Comparison of ENCODE assay signal across 30 cellular contexts in the genomic region with DNA sequence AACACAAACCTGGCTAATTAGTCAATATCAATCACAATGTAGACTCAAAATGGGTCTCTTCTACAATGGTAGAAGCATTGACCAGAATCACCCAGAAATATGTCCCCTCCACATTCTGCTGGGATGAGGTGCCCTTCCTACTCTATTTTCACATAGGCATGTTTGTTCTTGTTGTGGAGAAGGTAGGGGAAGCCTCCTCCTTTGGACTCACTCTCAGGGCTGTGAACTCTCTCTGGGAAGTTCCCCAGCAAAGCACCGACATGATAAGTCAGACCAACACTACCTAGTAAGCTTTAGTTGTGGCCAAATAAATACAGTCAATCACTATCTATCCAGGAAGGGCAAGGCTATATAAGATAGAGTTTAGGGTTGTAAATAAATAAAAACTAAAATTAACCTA.
"Had no signal": no experiment of that assay in that cellular context is flagged by ENCODE, and none has a peak within 500 bp of the region (broad histone marks: within the 10 kb centered on the region; RNA-seq: fewer than 3 reads in every experiment).

No MANE protein-coding gene starts in this region.

- H3K9me3 Mint-ChIP-seq: activated naive CD4-positive, alpha-beta T cell treated with anti-CD3 and anti-CD28 coated beads for 36 hours; activated T-cell treated with anti-CD3 and anti-CD28 coated beads, Interleukin-2, amount 50 U/mL, for 24 hours; activated T-helper 2 cell treated with anti-CD3 and anti-CD28 coated beads, Interferon-gamma antibody, Interleukin-2, Interleukin-4, amounts not matched to agents 10 μg/mL and 5 μg/mL and 100 μg/mL, durations not matched to agents 14 hours and 24 hours and 36 hours had no signal

- H3K4me3 Mint-ChIP-seq: activated CD4-positive, alpha-beta T cell treated with anti-CD3 and anti-CD28 coated beads, Interleukin-2, amount 10 ng/mL, durations not matched to agents 24 days and 14 days; activated CD8-positive, alpha-beta T cell treated with anti-CD3 and anti-CD28 coated beads, Interleukin-2, amount 10 ng/mL, durations not matched to agents 7 days and 5 days; activated naive CD4-positive, alpha-beta T cell treated with anti-CD3 and anti-CD28 coated beads for 36 hours; activated T-cell treated with anti-CD3 and anti-CD28 coated beads, Interleukin-2, amount 50 U/mL, for 24 hours had no signal

- H3K4me3 ChIP-seq: adrenal gland, body of pancreas, breast epithelium, SJCRH30, SK-N-MC had no signal

- H3K27me3 ChIP-seq: adrenal gland, body of pancreas, SJCRH30 had no signal

- H3K4me1 ChIP-seq: adrenal gland, body of pancreas, breast epithelium had no signal

- FAIRE-seq: astrocyte had no signal

- H3K36me3 ChIP-seq: adrenal gland, breast epithelium, SJCRH30, WERI-Rb-1 had no signal

- H3K9me3 ChIP-seq: adrenal gland, body of pancreas, breast epithelium, SJCRH30 had no signal

- H3K27ac Mint-ChIP-seq: activated CD4-positive, alpha-beta T cell treated with anti-CD3 and anti-CD28 coated beads, Interleukin-2, amount 10 ng/mL, durations not matched to agents 24 days and 14 days; activated naive CD4-positive, alpha-beta T cell treated with anti-CD3 and anti-CD28 coated beads for 36 hours; activated T-cell treated with anti-CD3 and anti-CD28 coated beads, Interleukin-2, amount 50 U/mL, for 24 hours; activated T-helper 2 cell treated with anti-CD3 and anti-CD28 coated beads, Interferon-gamma antibody, Interleukin-2, Interleukin-4, amounts not matched to agents 10 μg/mL and 5 μg/mL and 100 μg/mL, durations not matched to agents 14 hours and 24 hours and 36 hours had no signal

- DNase-seq: activated CD4-positive, alpha-beta T cell treated with anti-CD3 and anti-CD28 coated beads for 1 hour; activated CD4-positive, alpha-beta T cell treated with anti-CD3 and anti-CD28 coated beads, Interleukin-2, amount 10 ng/mL, durations not matched to agents 24 days and 14 days; activated CD4-positive, alpha-beta T cell treated with anti-CD3 and anti-CD28 coated beads, Interleukin-2, amount 50 U/mL, for 48 hours; activated CD4-positive, CD25-positive, alpha-beta regulatory T cell; activated CD8-positive, alpha-beta T cell treated with anti-CD3 and anti-CD28 coated beads, Interleukin-2, amount 10 ng/mL, durations not matched to agents 7 days and 5 days; activated gamma-delta T cell treated with Interleukin-2 at 50 U/mL for 16 hours; activated naive CD4-positive, alpha-beta T cell treated with anti-CD3 and anti-CD28 coated beads for 36 hours; activated T-cell treated with anti-CD3 and anti-CD28 coated beads, Interleukin-2, amount 50 U/mL, for 24 hours; adrenal gland; body of pancreas; caudate nucleus; NCI-H1092 treated with DMSO at 0.1 percent for 48 hours; NCI-H1417; NCI-H146; NCI-H187; NCI-H2029 treated with DMSO at 0.1 percent for 48 hours; NCI-H2107; NCI-H345; NCI-H524 treated with DMSO at 0.1 percent for 48 hours; OCI-M1; SHP77; SJCRH30; T1000; WERI-Rb-1 had no signal

- H3K27ac ChIP-seq: adrenal gland, body of pancreas, breast epithelium, KMS-11, SJCRH30, SK-N-MC, WERI-Rb-1 had no signal

- ATAC-seq: activated CD8-positive, alpha-beta T cell treated with anti-CD3 and anti-CD28 coated beads, Interleukin-2, amount 10 ng/mL, durations not matched to agents 7 days and 5 days; activated naive CD4-positive, alpha-beta T cell treated with anti-CD3 and anti-CD28 coated beads, Interleukin-2, amount 50 U/mL, for 72 hours; body of pancreas had no signal

- H3K36me3 Mint-ChIP-seq: activated naive CD4-positive, alpha-beta T cell treated with anti-CD3 and anti-CD28 coated beads, Interleukin-2, amount 50 U/mL, for 72 hours had no signal
